30 cellular contexts compared by ENCODE assay signal in genomic region chr12:33192226-33192625, GRCh38.
"Had no signal": no experiment of that assay in that cellular context is flagged by ENCODE, and none has a peak within 500 bp of the region (broad histone marks: within the 10 kb centered on the region; RNA-seq: fewer than 3 reads in every experiment).

No MANE protein-coding gene starts in this region.

- DNase-seq: activated CD4-positive, alpha-beta memory T cell treated with anti-CD3 and anti-CD28 coated beads for 36 hours; activated CD4-positive, alpha-beta T cell treated with anti-CD3 and anti-CD28 coated beads for 36 hours; activated CD4-positive, alpha-beta T cell treated with anti-CD3 and anti-CD28 coated beads, Interleukin-2, amount 10 ng/mL, durations not matched to agents 24 days and 14 days; activated CD4-positive, CD25-positive, alpha-beta regulatory T cell; activated CD4-positive, CD25-positive, alpha-beta regulatory T cell treated with anti-CD3 and anti-CD28 coated beads, Interleukin-2, amount 50 U/mL, for 72 hours; activated CD8-positive, alpha-beta memory T cell treated with anti-CD3 and anti-CD28 coated beads, Interleukin-2, amount 10 ng/mL, durations not matched to agents 7 days and 5 days; activated CD8-positive, alpha-beta memory T cell treated with anti-CD3 and anti-CD28 coated beads, Interleukin-2, amount 50 U/mL, for 4 hours; activated CD8-positive, alpha-beta T cell treated with anti-CD3 and anti-CD28 coated beads, Interleukin-2, amount 10 ng/mL, durations not matched to agents 7 days and 5 days; activated gamma-delta T cell; activated naive CD4-positive, alpha-beta T cell; activated naive CD4-positive, alpha-beta T cell treated with anti-CD3 and anti-CD28 coated beads, Interleukin-2, amount 10 ng/mL, durations not matched to agents 7 days and 5 days; activated T-cell treated with anti-CD3 and anti-CD28 coated beads, Interleukin-2, amount 50 U/mL, for 1 hour; activated T-cell treated with anti-CD3 and anti-CD28 coated beads, Interleukin-2, amount 50 U/mL, for 72 hours; amniotic stem cell; anterior cingulate cortex; central memory CD4-positive, alpha-beta T cell; cerebellar nuclear complex; colonic mucosa; effector CD8-positive, alpha-beta T cell; foreskin fibroblast; head of caudate nucleus; T-helper 2 cell had no signal

- H3K4me1 ChIP-seq: breast epithelium, colonic mucosa had no signal

- H3K9me3 ChIP-seq: colonic mucosa had no signal

- H3K4me1 Mint-ChIP-seq: activated CD4-positive, alpha-beta T cell treated with anti-CD3 and anti-CD28 coated beads for 36 hours; activated CD4-positive, alpha-beta T cell treated with anti-CD3 and anti-CD28 coated beads, Interleukin-2, amount 10 ng/mL, durations not matched to agents 24 days and 14 days; activated CD8-positive, alpha-beta memory T cell treated with anti-CD3 and anti-CD28 coated beads, Interleukin-2, amount 10 ng/mL, durations not matched to agents 7 days and 5 days; activated naive CD4-positive, alpha-beta T cell treated with anti-CD3 and anti-CD28 coated beads, Interleukin-2, amount 10 ng/mL, durations not matched to agents 7 days and 5 days; brain had no signal

- H3K36me3 ChIP-seq: breast epithelium, cardiac muscle cell, colonic mucosa had no signal

- FAIRE-seq: endometrium, endothelial cell of umbilical vein, frontal cortex had no signal

- H3K27ac ChIP-seq: breast epithelium, cardiac muscle cell, colonic mucosa had no signal

- ATAC-seq: activated CD4-positive, alpha-beta T cell treated with anti-CD3 and anti-CD28 coated beads for 36 hours; activated CD8-positive, alpha-beta memory T cell treated with anti-CD3 and anti-CD28 coated beads, Interleukin-2, amount 10 ng/mL, durations not matched to agents 7 days and 5 days; activated CD8-positive, alpha-beta T cell treated with anti-CD3 and anti-CD28 coated beads, Interleukin-2, amount 10 ng/mL, durations not matched to agents 7 days and 5 days; activated naive CD4-positive, alpha-beta T cell treated with anti-CD3 and anti-CD28 coated beads, Interleukin-2, amount 50 U/mL, for 72 hours; activated T-cell treated with anti-CD3 and anti-CD28 coated beads, Interleukin-2, amount 50 U/mL, for 72 hours; esophagus mucosa had no signal

- H3K36me3 Mint-ChIP-seq: activated CD4-positive, alpha-beta memory T cell treated with anti-CD3 and anti-CD28 coated beads for 36 hours; activated CD8-positive, alpha-beta memory T cell treated with anti-CD3 and anti-CD28 coated beads, Interleukin-2, amount 10 ng/mL, durations not matched to agents 7 days and 5 days; activated naive CD4-positive, alpha-beta T cell treated with anti-CD3 and anti-CD28 coated beads, Interleukin-2, amount 10 ng/mL, durations not matched to agents 7 days and 5 days; brain had no signal

- H3K4me3 ChIP-seq: breast epithelium, cardiac muscle cell, colonic mucosa had no signal

- H3K27me3 ChIP-seq: breast epithelium, cardiac muscle cell, colonic mucosa had no signal

- H3K27ac Mint-ChIP-seq: activated CD4-positive, alpha-beta memory T cell treated with anti-CD3 and anti-CD28 coated beads for 36 hours; activated CD4-positive, alpha-beta T cell treated with anti-CD3 and anti-CD28 coated beads for 36 hours; activated CD4-positive, alpha-beta T cell treated with anti-CD3 and anti-CD28 coated beads, Interleukin-2, amount 10 ng/mL, durations not matched to agents 24 days and 14 days; activated CD8-positive, alpha-beta memory T cell treated with anti-CD3 and anti-CD28 coated beads, Interleukin-2, amount 10 ng/mL, durations not matched to agents 7 days and 5 days; activated CD8-positive, alpha-beta T cell treated with anti-CD3 and anti-CD28 coated beads, Interleukin-2, amount 10 ng/mL, durations not matched to agents 7 days and 5 days; activated naive CD4-positive, alpha-beta T cell treated with anti-CD3 and anti-CD28 coated beads, Interleukin-2, amount 10 ng/mL, durations not matched to agents 7 days and 5 days; activated naive CD4-positive, alpha-beta T cell treated with anti-CD3 and anti-CD28 coated beads, Interleukin-2, amount 50 U/mL, for 72 hours; activated T-cell treated with anti-CD3 and anti-CD28 coated beads, Interleukin-2, amount 50 U/mL, for 72 hours; brain had no signal

- H3K4me3 Mint-ChIP-seq: activated CD4-positive, alpha-beta memory T cell treated with anti-CD3 and anti-CD28 coated beads for 36 hours; activated CD4-positive, alpha-beta T cell treated with anti-CD3 and anti-CD28 coated beads for 36 hours; activated CD4-positive, alpha-beta T cell treated with anti-CD3 and anti-CD28 coated beads, Interleukin-2, amount 10 ng/mL, durations not matched to agents 24 days and 14 days; activated CD8-positive, alpha-beta memory T cell treated with anti-CD3 and anti-CD28 coated beads, Interleukin-2, amount 10 ng/mL, durations not matched to agents 7 days and 5 days; activated CD8-positive, alpha-beta T cell treated with anti-CD3 and anti-CD28 coated beads, Interleukin-2, amount 10 ng/mL, durations not matched to agents 7 days and 5 days; activated naive CD4-positive, alpha-beta T cell treated with anti-CD3 and anti-CD28 coated beads, Interleukin-2, amount 10 ng/mL, durations not matched to agents 7 days and 5 days; activated T-cell treated with anti-CD3 and anti-CD28 coated beads, Interleukin-2, amount 50 U/mL, for 72 hours; brain had no signal

- H3K27me3 Mint-ChIP-seq: activated CD4-positive, alpha-beta memory T cell treated with anti-CD3 and anti-CD28 coated beads for 36 hours; activated CD4-positive, alpha-beta T cell treated with anti-CD3 and anti-CD28 coated beads for 36 hours; activated CD4-positive, alpha-beta T cell treated with anti-CD3 and anti-CD28 coated beads, Interleukin-2, amount 10 ng/mL, durations not matched to agents 24 days and 14 days; activated CD8-positive, alpha-beta memory T cell treated with anti-CD3 and anti-CD28 coated beads, Interleukin-2, amount 10 ng/mL, durations not matched to agents 7 days and 5 days; activated naive CD4-positive, alpha-beta T cell treated with anti-CD3 and anti-CD28 coated beads, Interleukin-2, amount 10 ng/mL, durations not matched to agents 7 days and 5 days had no signal
